ENCODE assay signal across 7 cellular contexts in the genomic region with DNA sequence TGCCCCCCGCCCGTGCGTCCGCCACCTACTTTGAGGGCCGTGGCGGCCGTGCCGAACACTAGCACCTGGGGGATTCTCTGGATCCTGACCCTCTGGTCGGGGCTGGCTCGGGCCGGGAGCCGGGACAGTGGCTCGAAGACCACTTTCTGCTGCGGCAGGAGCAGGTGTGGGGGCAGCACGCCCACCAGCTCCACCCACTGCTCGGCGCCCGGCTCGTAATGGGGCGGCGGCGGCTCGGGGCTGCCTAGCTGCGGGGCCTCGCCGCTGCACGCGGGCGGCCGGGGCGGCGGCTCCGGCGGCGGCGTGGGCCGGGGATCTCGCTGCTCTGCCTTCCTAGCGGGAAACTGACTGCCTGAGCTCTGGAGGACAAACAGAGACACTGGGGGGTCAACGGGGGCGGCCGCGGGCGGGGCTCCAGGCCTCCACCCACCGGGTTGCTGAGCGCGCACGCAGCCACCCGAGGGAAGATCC. TPM values are rescaled to one million over a fixed set of nuclear protein-coding genes. Genes with fewer than 3 reads are reported as not detected.
DNase-seq lines count a peak whose midpoint lies in the region; ATAC-seq and TF ChIP-seq lines count a peak whose summit lies in the region.
"Had no signal": no experiment of that assay in that cellular context is flagged by ENCODE, and none has a peak within 500 bp of the region (broad histone marks: within the 10 kb centered on the region; RNA-seq: fewer than 3 reads in every experiment).

No MANE protein-coding gene starts in this region.

- H3K36me3 Mint-ChIP-seq in naive thymus-derived CD4-positive, alpha-beta T cell, result peaks cover 0 to 10% (median 7%) of the 10 kb centered on the region in 5 donors

- H3K36me3 ChIP-seq in naive thymus-derived CD4-positive, alpha-beta T cell (ENCODE audit: control insufficient read depth in 2 of 3, insufficient read depth in 3 of 3, low read length in 3 of 3), result peaks cover 0 to 3% (median 0%) of the 10 kb centered on the region in 3 experiments

- H3K27me3 ChIP-seq in naive thymus-derived CD4-positive, alpha-beta T cell (ENCODE audit: control insufficient read depth in 2 of 2, insufficient read depth in 2 of 2, low read length in 2 of 2), result no peaks in the 10 kb centered on the region
- H3K27me3 ChIP-seq: SJSA1 had no signal

- peak overlapping the region; percentile 55 for H3K4me3 ChIP-seq in choroid plexus epithelial cell (ENCODE audit: low read depth, low read length)
- peak overlapping the region; percentile 13 for H3K4me3 ChIP-seq in naive thymus-derived CD4-positive, alpha-beta T cell (ENCODE audit: low read length)
- H3K4me3 ChIP-seq: SJSA1 had no signal

- CTCF ChIA-PET in naive thymus-derived CD4-positive, alpha-beta T cell (lab: Charles Lee), result no interaction called here

- H3K27ac ChIP-seq in naive thymus-derived CD4-positive, alpha-beta T cell (ENCODE audit: low read depth, low read length), result peak overlapping the region; percentile 62
- H3K27ac ChIP-seq: SJSA1 had no signal

- peak overlapping the region in 4 of 10 donors; percentile 30 to 61 (median 42) for H3K4me3 Mint-ChIP-seq in naive thymus-derived CD4-positive, alpha-beta T cell

- H3K4me1 Mint-ChIP-seq in naive thymus-derived CD4-positive, alpha-beta T cell, result peaks cover 13 to 48% (median 29%) of the 10 kb centered on the region in 7 donors

- H3K9me3 Mint-ChIP-seq in naive thymus-derived CD4-positive, alpha-beta T cell, result no peaks in the 10 kb centered on the region

- peak; percentile 42 for ATAC-seq in naive thymus-derived CD4-positive, alpha-beta T cell

- TF ChIP-seq CTCF in choroid plexus epithelial cell (conservative IDR thresholded peaks at IDR 0.05; ENCODE audit: low read depth, low read length), result no peak

- POLR2A ChIA-PET in naive thymus-derived CD4-positive, alpha-beta T cell (lab: Charles Lee), result interaction anchor here (0.5 to 2.6 kb wide), 9 partner anchors 10 to 545 kb away, joined by 3 to 14 read pairs (median 3); partner anchors contain the start of gene IL27RA

- peaks cover 0 to 33% of the 10 kb centered on the region in 2 donors for H3K4me1 ChIP-seq in naive thymus-derived CD4-positive, alpha-beta T cell (ENCODE audit: control insufficient read depth in 2 of 2, insufficient read depth in 2 of 2, low read length in 2 of 2)
- H3K4me1 ChIP-seq: SJSA1 had no signal

- no peak overlapping the region for H3K27ac Mint-ChIP-seq in naive thymus-derived CD4-positive, alpha-beta T cell

- intact Hi-C loops in naive thymus-derived CD4-positive, alpha-beta T cell (cut with micrococcal nuclease), result no loop called here

- DNase-seq in COR-L47 (lab: John Stamatoyannopoulos, UW) (peak; percentile 21), choroid plexus epithelial cell (ENCODE audit: low read depth) (no peak), epidermal melanocyte (ENCODE audit: insufficient read length, low spot score) (no peak)
- peak in 2 of 9 donors; percentile 19 to 25 for DNase-seq in naive thymus-derived CD4-positive, alpha-beta T cell
- DNase-seq in activated CD4-positive, alpha-beta T cell treated with anti-CD3 and anti-CD28 coated beads for 48 hours, result no peak
- DNase-seq in NK-92 treated with Interleukin-12 subunit alpha and Interleukin-12 subunit beta, amount 100 ng/mL, for 24 hours (lab: John Stamatoyannopoulos, UW), result no peak

- H3K27me3 Mint-ChIP-seq in naive thymus-derived CD4-positive, alpha-beta T cell, result no peaks in the 10 kb centered on the region

- H3K9me3 ChIP-seq in naive thymus-derived CD4-positive, alpha-beta T cell (ENCODE audit: control insufficient read depth in 2 of 3, low read length in 3 of 3), result no peaks in the 10 kb centered on the region
- H3K9me3 ChIP-seq: SJSA1 had no signal

RNA-seq across cellular contexts. Expression of gene DCAF15, which starts 26.4 kb away (rescaled TPM):
- total RNA-seq in naive thymus-derived CD4-positive, alpha-beta T cell, result 10 to 100 TPM; 68.5 to 92.0 (median 87.2) TPM
- polyA plus RNA-seq in naive thymus-derived CD4-positive, alpha-beta T cell, result 1 to 10 TPM; 3.7 to 8.8 TPM

RNA-seq across cellular contexts. Expression of gene RFX1, which starts 27.4 kb away (rescaled TPM):
- 10 to 100 TPM; 15.7 to 23.5 (median 20.5) TPM for total RNA-seq in naive thymus-derived CD4-positive, alpha-beta T cell
- polyA plus RNA-seq in naive thymus-derived CD4-positive, alpha-beta T cell, result 1 to 10 TPM; 1.0 TPM

RNA-seq across cellular contexts. Expression of gene PODNL1, which starts 40.5 kb away (rescaled TPM):
- under 1 TPM in 1 of 5 experiments, not detected in 4; 0.59 TPM for total RNA-seq in naive thymus-derived CD4-positive, alpha-beta T cell
- polyA plus RNA-seq in naive thymus-derived CD4-positive, alpha-beta T cell, result under 1 TPM in 1 of 2 donors, not detected in 1; 0.33 TPM

RNA-seq across cellular contexts. Expression of gene RLN3, which starts 49.2 kb away (rescaled TPM):
- not detected for total RNA-seq in naive thymus-derived CD4-positive, alpha-beta T cell
- polyA plus RNA-seq in naive thymus-derived CD4-positive, alpha-beta T cell, result not detected
- total RNA-seq: SJSA1 had no signal

RNA-seq across cellular contexts. Expression of gene IL27RA, which starts 52.8 kb away (rescaled TPM):
- total RNA-seq in naive thymus-derived CD4-positive, alpha-beta T cell, result 100 to 1,000 TPM in 1 of 5 experiments, 10 to 100 TPM in 4; 32.1 to 118 (median 83.2) TPM
- 100 to 1,000 TPM in 1 of 2 donors, 10 to 100 TPM in 1; 76.4 to 120 TPM for polyA plus RNA-seq in naive thymus-derived CD4-positive, alpha-beta T cell
